23 cellular contexts compared by ENCODE assay signal in the genomic region with DNA sequence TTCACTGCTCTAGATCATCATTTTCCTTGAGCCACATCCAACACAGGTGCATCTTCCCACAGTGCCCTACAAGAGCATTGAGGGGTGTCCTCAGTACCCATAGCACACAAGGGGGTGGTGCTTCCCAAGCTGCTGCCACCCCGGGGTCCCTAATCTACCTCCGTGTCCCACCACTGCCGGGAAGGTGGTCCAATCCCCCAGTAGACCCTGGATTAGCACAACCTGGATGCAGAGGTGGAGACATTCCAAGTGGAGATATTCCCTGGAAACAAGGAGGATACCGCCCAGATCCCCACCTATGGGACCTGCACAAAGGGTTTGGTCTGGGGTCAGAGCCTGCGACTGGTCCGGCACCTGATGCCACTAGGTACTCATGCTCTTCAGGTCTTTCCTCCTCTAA.
DNase-seq lines count a peak whose midpoint lies in the region; ATAC-seq and TF ChIP-seq lines count a peak whose summit lies in the region.
"Had no signal": no experiment of that assay in that cellular context is flagged by ENCODE, and none has a peak within 500 bp of the region (broad histone marks: within the 10 kb centered on the region; RNA-seq: fewer than 3 reads in every experiment).

No MANE protein-coding gene starts in this region.

- no peak overlapping the region for H3K4me3 Mint-ChIP-seq in natural killer cell treated with Interleukin-12 subunit alpha and Interleukin-12 subunit beta and Interleukin-15 and Interleukin-18, amount 100 ng/mL, for 72 hours
- H3K4me3 Mint-ChIP-seq in natural killer cell (no peak overlapping the region), progenitor cell of endocrine pancreas (ENCODE audit: low read depth) (no peak overlapping the region)
- H3K4me3 Mint-ChIP-seq: CD14-positive monocyte; CD4-positive, alpha-beta memory T cell; CD4-positive, CD25-positive, alpha-beta regulatory T cell; CD8-positive, alpha-beta memory T cell had no signal

- no peaks in the 10 kb centered on the region for H3K36me3 Mint-ChIP-seq in natural killer cell treated with Interleukin-12 subunit alpha and Interleukin-12 subunit beta and Interleukin-15 and Interleukin-18, amount 100 ng/mL, for 72 hours
- H3K36me3 Mint-ChIP-seq in natural killer cell (no peaks in the 10 kb centered on the region), progenitor cell of endocrine pancreas (ENCODE audit: insufficient read depth) (no peaks in the 10 kb centered on the region)
- H3K36me3 Mint-ChIP-seq: CD14-positive monocyte; CD4-positive, alpha-beta memory T cell; CD4-positive, CD25-positive, alpha-beta regulatory T cell; CD8-positive, alpha-beta memory T cell had no signal

- no peak overlapping the region for H3K4me2 ChIP-seq in neuronal stem cell (ENCODE audit: insufficient read depth, low read length, poor library complexity, severe bottlenecking)
- H3K4me2 ChIP-seq: BLaER1 had no signal

- H3K4me3 ChIP-seq in neuronal stem cell (ENCODE audit: low read length in 2 of 2): no peak overlapping the region
- H3K4me3 ChIP-seq: BLaER1 had no signal

- no CpG with 5 or more reads among the region's 6 CpGs for WGBS in neuronal stem cell (ENCODE audit: extremely low coverage in 2 of 2, insufficient read length in 2 of 2, insufficient replicate concordance in 1 of 2), 2 donors

- H3K23ac ChIP-seq in neuronal stem cell (ENCODE audit: low read depth, low read length, poor library complexity): no peak overlapping the region

- H3K14ac ChIP-seq in neuronal stem cell (ENCODE audit: low read length): no peak overlapping the region

- H4K91ac ChIP-seq in neuronal stem cell (ENCODE audit: low read depth, low read length, poor library complexity): no peak overlapping the region

- intact Hi-C loops in natural killer cell (cut with micrococcal nuclease) (no loop called here), posterior vena cava (cut with DNase I) (no loop called here)

- H4K8ac ChIP-seq in neuronal stem cell (ENCODE audit: low read depth, low read length): no peak overlapping the region

- peak overlapping the region; percentile 8 for H2AK5ac ChIP-seq in neuronal stem cell (ENCODE audit: low read depth, low read length)

- H2AFZ ChIP-seq in neuronal stem cell (ENCODE audit: low read length): no peak overlapping the region

- no peaks in the 10 kb centered on the region for H3K36me3 ChIP-seq in neuronal stem cell (replicated peaks in 1 of 2; ENCODE audit: control insufficient read depth in 2 of 2, insufficient read depth in 2 of 2, low read length in 2 of 2)
- H3K36me3 ChIP-seq: BE2C, BLaER1 had no signal

- H2BK12ac ChIP-seq in neuronal stem cell (ENCODE audit: low read length): no peak overlapping the region

- H3K4me1 Mint-ChIP-seq in natural killer cell treated with Interleukin-12 subunit alpha and Interleukin-12 subunit beta and Interleukin-15 and Interleukin-18, amount 100 ng/mL, for 72 hours (ENCODE audit: low read depth in 2 of 2): no peaks in the 10 kb centered on the region
- no peaks in the 10 kb centered on the region for H3K4me1 Mint-ChIP-seq in natural killer cell
- H3K4me1 Mint-ChIP-seq in progenitor cell of endocrine pancreas (ENCODE audit: low read depth): no peaks in the 10 kb centered on the region
- H3K4me1 Mint-ChIP-seq: CD14-positive monocyte; CD4-positive, alpha-beta memory T cell; CD4-positive, CD25-positive, alpha-beta regulatory T cell; CD8-positive, alpha-beta memory T cell had no signal

- H2BK5ac ChIP-seq in neuronal stem cell (ENCODE audit: low read length): no peak overlapping the region

- H3K27ac ChIP-seq in neuronal stem cell (replicated peaks; ENCODE audit: low read length): no peak overlapping the region
- H3K27ac ChIP-seq: BLaER1 had no signal

- no peak overlapping the region for H2BK120ac ChIP-seq in neuronal stem cell (ENCODE audit: low read depth, low read length)

- ATAC-seq in natural killer cell treated with Interleukin-12 subunit alpha and Interleukin-12 subunit beta and Interleukin-15 and Interleukin-18, amount 100 ng/mL, for 72 hours: no peak
- ATAC-seq in natural killer cell (no peak), GM21737 (IDR thresholded peaks at IDR 0.05; ENCODE audit: unreplicated experiment) (no peak)

- H3K9ac ChIP-seq in neuronal stem cell (ENCODE audit: low read depth, low read length, poor library complexity): no peak overlapping the region
- H3K9ac ChIP-seq: BLaER1 had no signal

- peaks cover 2 to 3% of the 10 kb centered on the region in 2 donors for H3K4me1 ChIP-seq in neuronal stem cell (ENCODE audit: control insufficient read depth in 2 of 2, insufficient read depth in 1 of 2, low read depth in 1 of 2, low read length in 2 of 2)
- H3K4me1 ChIP-seq: BE2C had no signal

- no peaks in the 10 kb centered on the region for H3K27me3 ChIP-seq in neuronal stem cell (ENCODE audit: control insufficient read depth in 3 of 3, insufficient read depth in 3 of 3, low read depth in 1 of 3, low read length in 3 of 3)
- H3K27me3 ChIP-seq: BE2C, BLaER1 had no signal

- peaks cover 0 to 2% of the 10 kb centered on the region in 2 donors for H3K9me3 ChIP-seq in neuronal stem cell (replicated peaks in 1 of 2; ENCODE audit: control insufficient read depth in 2 of 2, insufficient read depth in 1 of 2, low read depth in 1 of 2, low read length in 2 of 2)
- H3K9me3 ChIP-seq: BE2C, BLaER1 had no signal

- H3K9me3 Mint-ChIP-seq in natural killer cell treated with Interleukin-12 subunit alpha and Interleukin-12 subunit beta and Interleukin-15 and Interleukin-18, amount 100 ng/mL, for 72 hours: no peaks in the 10 kb centered on the region
- H3K9me3 Mint-ChIP-seq in natural killer cell (no peaks in the 10 kb centered on the region), progenitor cell of endocrine pancreas (ENCODE audit: low read depth) (no peaks in the 10 kb centered on the region)
- H3K9me3 Mint-ChIP-seq: CD4-positive, CD25-positive, alpha-beta regulatory T cell had no signal

- H3K79me1 ChIP-seq in neuronal stem cell (ENCODE audit: low read depth, low read length): no peaks in the 10 kb centered on the region

- H2BK15ac ChIP-seq in neuronal stem cell (ENCODE audit: low read length): no peak overlapping the region

- TF ChIP-seq CTCF in natural killer cell (IDR thresholded peaks at IDR 0.05) (no peak), progenitor cell of endocrine pancreas (IDR thresholded peaks at IDR 0.05; ENCODE audit: unreplicated experiment) (no peak)

- no peak overlapping the region for H3K27ac Mint-ChIP-seq in natural killer cell treated with Interleukin-12 subunit alpha and Interleukin-12 subunit beta and Interleukin-15 and Interleukin-18, amount 100 ng/mL, for 72 hours
- H3K27ac Mint-ChIP-seq in natural killer cell: no peak overlapping the region
- H3K27ac Mint-ChIP-seq in progenitor cell of endocrine pancreas: no peak overlapping the region
- H3K27ac Mint-ChIP-seq: CD14-positive monocyte; CD4-positive, alpha-beta memory T cell; CD4-positive, CD25-positive, alpha-beta regulatory T cell had no signal

- DNase-seq in natural killer cell treated with Interleukin-12 subunit alpha and Interleukin-12 subunit beta and Interleukin-15 and Interleukin-18, amount 100 ng/mL, for 72 hours (ENCODE audit: low spot score): peak; percentile 38
- DNase-seq in natural killer cell (no peak), neuronal stem cell (ENCODE audit: low spot score) (no peak), posterior vena cava (ENCODE audit: low spot score) (peak; percentile 29), progenitor cell of endocrine pancreas (ENCODE audit: low spot score, unreplicated experiment) (no peak)
- DNase-seq: 8988T; ACHN; BE2C; C1 segment of cervical spinal cord; CD4-positive, alpha-beta memory T cell; CD4-positive, CD25-positive, alpha-beta regulatory T cell; CD8-positive, alpha-beta memory T cell; COR-L47; DMS 273 treated with DMSO at 0.1 percent for 48 hours; DMS153; DMS53; DMS79; DND-41; EL; GDM1 had no signal

- no peak overlapping the region for H3K18ac ChIP-seq in neuronal stem cell (ENCODE audit: low read length)

- peaks cover 11 to 13% of the 10 kb centered on the region in 2 donors for H3K27me3 Mint-ChIP-seq in natural killer cell treated with Interleukin-12 subunit alpha and Interleukin-12 subunit beta and Interleukin-15 and Interleukin-18, amount 100 ng/mL, for 72 hours
- peaks cover 8 to 16% of the 10 kb centered on the region in 2 donors for H3K27me3 Mint-ChIP-seq in natural killer cell (ENCODE audit: low read depth in 2 of 2)
- peaks cover 7% of the 10 kb centered on the region for H3K27me3 Mint-ChIP-seq in progenitor cell of endocrine pancreas
- H3K27me3 Mint-ChIP-seq: CD4-positive, CD25-positive, alpha-beta regulatory T cell had no signal

- H3K4ac ChIP-seq in neuronal stem cell (ENCODE audit: low read length): no peak overlapping the region

Comparison
In these comparisons a context has a peak if more than half of its experiments do, and no peak if none do; other contexts are left out.
1. DNase-seq: peak in natural killer cell treated with Interleukin-12 subunit alpha and Interleukin-12 subunit beta and Interleukin-15 and Interleukin-18, amount 100 ng/mL, for 72 hours (single experiment) and posterior vena cava (single experiment); none in natural killer cell (single experiment), neuronal stem cell (single experiment) and progenitor cell of endocrine pancreas (single experiment).